ENCODE assay signal across 1 cellular context in the genomic region with DNA sequence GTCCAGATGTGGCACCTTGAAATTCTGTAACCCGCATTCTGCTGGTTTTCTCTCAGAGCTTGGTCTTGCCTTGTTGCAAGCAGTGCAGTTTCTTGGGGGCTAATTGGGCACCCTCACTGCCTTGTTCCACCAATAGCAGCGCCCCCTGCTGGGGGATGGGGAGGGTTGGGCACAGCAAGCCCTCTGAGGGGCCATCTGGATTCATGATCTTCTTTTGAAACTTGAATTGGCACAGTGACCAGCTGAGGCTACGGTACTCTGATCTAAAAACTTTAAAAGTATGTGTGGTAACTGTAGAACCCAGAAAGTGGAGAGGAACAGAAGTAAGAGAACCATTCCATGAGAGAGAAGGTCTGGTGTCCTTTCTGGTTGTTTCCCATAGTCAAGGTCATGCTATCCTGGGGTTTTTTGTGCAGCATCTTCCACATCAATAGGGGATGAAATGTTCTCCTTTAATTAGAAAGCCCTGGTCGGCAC.
A peak's percentile ranks its signal among the peaks of the same experiment; 100 is the strongest.
TF ChIP-seq lines count a peak whose summit lies in the region.

No MANE protein-coding gene starts in this region.

TF ChIP-seq in K562, 482 proteins besides CTCF, POLR2A, EP300 and RAD21 (continued from another document and continues in another):
- TF ChIP-seq, protein P1, sequence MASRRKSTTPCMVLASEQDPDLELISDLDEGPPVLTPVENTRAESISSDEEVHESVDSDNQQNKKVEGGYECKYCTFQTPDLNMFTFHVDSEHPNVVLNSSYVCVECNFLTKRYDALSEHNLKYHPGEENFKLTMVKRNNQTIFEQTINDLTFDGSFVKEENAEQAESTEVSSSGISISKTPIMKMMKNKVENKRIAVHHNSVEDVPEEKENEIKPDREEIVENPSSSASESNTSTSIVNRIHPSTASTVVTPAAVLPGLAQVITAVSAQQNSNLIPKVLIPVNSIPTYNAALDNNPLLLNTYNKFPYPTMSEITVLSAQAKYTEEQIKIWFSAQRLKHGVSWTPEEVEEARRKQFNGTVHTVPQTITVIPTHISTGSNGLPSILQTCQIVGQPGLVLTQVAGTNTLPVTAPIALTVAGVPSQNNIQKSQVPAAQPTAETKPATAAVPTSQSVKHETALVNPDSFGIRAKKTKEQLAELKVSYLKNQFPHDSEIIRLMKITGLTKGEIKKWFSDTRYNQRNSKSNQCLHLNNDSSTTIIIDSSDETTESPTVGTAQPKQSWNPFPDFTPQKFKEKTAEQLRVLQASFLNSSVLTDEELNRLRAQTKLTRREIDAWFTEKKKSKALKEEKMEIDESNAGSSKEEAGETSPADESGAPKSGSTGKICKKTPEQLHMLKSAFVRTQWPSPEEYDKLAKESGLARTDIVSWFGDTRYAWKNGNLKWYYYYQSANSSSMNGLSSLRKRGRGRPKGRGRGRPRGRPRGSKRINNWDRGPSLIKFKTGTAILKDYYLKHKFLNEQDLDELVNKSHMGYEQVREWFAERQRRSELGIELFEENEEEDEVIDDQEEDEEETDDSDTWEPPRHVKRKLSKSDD (conservative IDR thresholded peaks at IDR 0.05; ENCODE audit: low read length): 0 out of 2 replicates have a peak, but pooled peaks have one; percentile 58
- TF ChIP-seq ETV1 (tag; conservative IDR thresholded peaks at IDR 0.05; ENCODE audit: low read depth) (no peak), KLF6 (CRISPR knock-in tag; IDR thresholded peaks at IDR 0.05; ENCODE audit: borderline replicate concordance) (no peak), NFYB (IDR thresholded peaks at IDR 0.05; ENCODE audit: extremely low read depth, insufficient read length) (no peak), COPS2 (conservative IDR thresholded peaks at IDR 0.05) (no peak), GTF2A2 (tag; IDR thresholded peaks at IDR 0.05) (no peak), KAT7 (CRISPR knock-in tag; IDR thresholded peaks at IDR 0.05; ENCODE audit: borderline replicate concordance) (no peak), ZNF124 (CRISPR knock-in tag; IDR thresholded peaks at IDR 0.05) (no peak), FOXJ2 (tag; IDR thresholded peaks at IDR 0.05) (no peak), RB1 (IDR thresholded peaks at IDR 0.05; ENCODE audit: low read depth) (peak; percentile 90), SNIP1 (IDR thresholded peaks at IDR 0.05; ENCODE audit: low read depth) (no peak), MCM3 (IDR thresholded peaks at IDR 0.05) (no peak), PYGO2 (tag; IDR thresholded peaks at IDR 0.05) (peak; percentile 46; the same call in 1 of the 2 replicates), GTF2E2 (tag; IDR thresholded peaks at IDR 0.05) (no peak), ZNF282 (CRISPR knock-in tag; IDR thresholded peaks at IDR 0.05) (no peak), ZNF134 (CRISPR knock-in tag; conservative IDR thresholded peaks at IDR 0.05) (no peak), LCOR (CRISPR knock-in tag; IDR thresholded peaks at IDR 0.05) (no peak), NFE2 (IDR thresholded peaks at IDR 0.05; ENCODE audit: low read depth) (no peak), ASH1L (IDR thresholded peaks at IDR 0.05; ENCODE audit: borderline replicate concordance, low read depth, partially characterized antibody) (no peak), ZNF384 (IDR thresholded peaks at IDR 0.05; ENCODE audit: low read depth, low read length) (no peak), PML (IDR thresholded peaks at IDR 0.05; ENCODE audit: low read length) (no peak), ZNF75A (CRISPR knock-in tag; IDR thresholded peaks at IDR 0.05) (0 out of 2 replicates have a peak, but pooled peaks have one; percentile 32)
- TF ChIP-seq, protein P2, sequence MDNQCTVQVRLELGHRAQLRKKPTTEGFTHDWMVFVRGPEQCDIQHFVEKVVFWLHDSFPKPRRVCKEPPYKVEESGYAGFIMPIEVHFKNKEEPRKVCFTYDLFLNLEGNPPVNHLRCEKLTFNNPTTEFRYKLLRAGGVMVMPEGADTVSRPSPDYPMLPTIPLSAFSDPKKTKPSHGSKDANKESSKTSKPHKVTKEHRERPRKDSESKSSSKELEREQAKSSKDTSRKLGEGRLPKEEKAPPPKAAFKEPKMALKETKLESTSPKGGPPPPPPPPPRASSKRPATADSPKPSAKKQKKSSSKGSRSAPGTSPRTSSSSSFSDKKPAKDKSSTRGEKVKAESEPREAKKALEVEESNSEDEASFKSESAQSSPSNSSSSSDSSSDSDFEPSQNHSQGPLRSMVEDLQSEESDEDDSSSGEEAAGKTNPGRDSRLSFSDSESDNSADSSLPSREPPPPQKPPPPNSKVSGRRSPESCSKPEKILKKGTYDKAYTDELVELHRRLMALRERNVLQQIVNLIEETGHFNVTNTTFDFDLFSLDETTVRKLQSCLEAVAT (IDR thresholded peaks at IDR 0.05): no peak
- TF ChIP-seq, protein P3, sequence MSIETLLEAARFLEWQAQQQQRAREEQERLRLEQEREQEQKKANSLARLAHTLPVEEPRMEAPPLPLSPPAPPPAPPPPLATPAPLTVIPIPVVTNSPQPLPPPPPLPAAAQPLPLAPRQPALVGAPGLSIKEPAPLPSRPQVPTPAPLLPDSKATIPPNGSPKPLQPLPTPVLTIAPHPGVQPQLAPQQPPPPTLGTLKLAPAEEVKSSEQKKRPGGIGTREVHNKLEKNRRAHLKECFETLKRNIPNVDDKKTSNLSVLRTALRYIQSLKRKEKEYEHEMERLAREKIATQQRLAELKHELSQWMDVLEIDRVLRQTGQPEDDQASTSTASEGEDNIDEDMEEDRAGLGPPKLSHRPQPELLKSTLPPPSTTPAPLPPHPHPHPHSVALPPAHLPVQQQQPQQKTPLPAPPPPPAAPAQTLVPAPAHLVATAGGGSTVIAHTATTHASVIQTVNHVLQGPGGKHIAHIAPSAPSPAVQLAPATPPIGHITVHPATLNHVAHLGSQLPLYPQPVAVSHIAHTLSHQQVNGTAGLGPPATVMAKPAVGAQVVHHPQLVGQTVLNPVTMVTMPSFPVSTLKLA (conservative IDR thresholded peaks at IDR 0.05): no peak
- TF ChIP-seq, protein P4, sequence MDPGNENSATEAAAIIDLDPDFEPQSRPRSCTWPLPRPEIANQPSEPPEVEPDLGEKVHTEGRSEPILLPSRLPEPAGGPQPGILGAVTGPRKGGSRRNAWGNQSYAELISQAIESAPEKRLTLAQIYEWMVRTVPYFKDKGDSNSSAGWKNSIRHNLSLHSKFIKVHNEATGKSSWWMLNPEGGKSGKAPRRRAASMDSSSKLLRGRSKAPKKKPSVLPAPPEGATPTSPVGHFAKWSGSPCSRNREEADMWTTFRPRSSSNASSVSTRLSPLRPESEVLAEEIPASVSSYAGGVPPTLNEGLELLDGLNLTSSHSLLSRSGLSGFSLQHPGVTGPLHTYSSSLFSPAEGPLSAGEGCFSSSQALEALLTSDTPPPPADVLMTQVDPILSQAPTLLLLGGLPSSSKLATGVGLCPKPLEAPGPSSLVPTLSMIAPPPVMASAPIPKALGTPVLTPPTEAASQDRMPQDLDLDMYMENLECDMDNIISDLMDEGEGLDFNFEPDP (CRISPR knock-in tag; IDR thresholded peaks at IDR 0.05): peak; percentile 66; the same call in 1 of the 2 replicates
- TF ChIP-seq, protein P5, sequence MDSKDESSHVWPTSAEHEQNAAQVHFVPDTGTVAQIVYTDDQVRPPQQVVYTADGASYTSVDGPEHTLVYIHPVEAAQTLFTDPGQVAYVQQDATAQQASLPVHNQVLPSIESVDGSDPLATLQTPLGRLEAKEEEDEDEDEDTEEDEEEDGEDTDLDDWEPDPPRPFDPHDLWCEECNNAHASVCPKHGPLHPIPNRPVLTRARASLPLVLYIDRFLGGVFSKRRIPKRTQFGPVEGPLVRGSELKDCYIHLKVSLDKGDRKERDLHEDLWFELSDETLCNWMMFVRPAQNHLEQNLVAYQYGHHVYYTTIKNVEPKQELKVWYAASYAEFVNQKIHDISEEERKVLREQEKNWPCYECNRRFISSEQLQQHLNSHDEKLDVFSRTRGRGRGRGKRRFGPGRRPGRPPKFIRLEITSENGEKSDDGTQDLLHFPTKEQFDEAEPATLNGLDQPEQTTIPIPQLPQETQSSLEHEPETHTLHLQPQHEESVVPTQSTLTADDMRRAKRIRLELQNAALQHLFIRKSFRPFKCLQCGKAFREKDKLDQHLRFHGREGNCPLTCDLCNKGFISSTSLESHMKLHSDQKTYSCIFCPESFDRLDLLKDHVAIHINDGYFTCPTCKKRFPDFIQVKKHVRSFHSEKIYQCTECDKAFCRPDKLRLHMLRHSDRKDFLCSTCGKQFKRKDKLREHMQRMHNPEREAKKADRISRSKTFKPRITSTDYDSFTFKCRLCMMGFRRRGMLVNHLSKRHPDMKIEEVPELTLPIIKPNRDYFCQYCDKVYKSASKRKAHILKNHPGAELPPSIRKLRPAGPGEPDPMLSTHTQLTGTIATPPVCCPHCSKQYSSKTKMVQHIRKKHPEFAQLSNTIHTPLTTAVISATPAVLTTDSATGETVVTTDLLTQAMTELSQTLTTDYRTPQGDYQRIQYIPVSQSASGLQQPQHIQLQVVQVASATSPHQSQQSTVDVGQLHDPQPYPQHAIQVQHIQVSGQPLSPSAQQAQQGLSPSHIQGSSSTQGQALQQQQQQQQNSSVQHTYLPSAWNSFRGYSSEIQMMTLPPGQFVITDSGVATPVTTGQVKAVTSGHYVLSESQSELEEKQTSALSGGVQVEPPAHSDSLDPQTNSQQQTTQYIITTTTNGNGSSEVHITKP (IDR thresholded peaks at IDR 0.05; ENCODE audit: partially characterized antibody): peak; percentile 8
- TF ChIP-seq, protein P6, sequence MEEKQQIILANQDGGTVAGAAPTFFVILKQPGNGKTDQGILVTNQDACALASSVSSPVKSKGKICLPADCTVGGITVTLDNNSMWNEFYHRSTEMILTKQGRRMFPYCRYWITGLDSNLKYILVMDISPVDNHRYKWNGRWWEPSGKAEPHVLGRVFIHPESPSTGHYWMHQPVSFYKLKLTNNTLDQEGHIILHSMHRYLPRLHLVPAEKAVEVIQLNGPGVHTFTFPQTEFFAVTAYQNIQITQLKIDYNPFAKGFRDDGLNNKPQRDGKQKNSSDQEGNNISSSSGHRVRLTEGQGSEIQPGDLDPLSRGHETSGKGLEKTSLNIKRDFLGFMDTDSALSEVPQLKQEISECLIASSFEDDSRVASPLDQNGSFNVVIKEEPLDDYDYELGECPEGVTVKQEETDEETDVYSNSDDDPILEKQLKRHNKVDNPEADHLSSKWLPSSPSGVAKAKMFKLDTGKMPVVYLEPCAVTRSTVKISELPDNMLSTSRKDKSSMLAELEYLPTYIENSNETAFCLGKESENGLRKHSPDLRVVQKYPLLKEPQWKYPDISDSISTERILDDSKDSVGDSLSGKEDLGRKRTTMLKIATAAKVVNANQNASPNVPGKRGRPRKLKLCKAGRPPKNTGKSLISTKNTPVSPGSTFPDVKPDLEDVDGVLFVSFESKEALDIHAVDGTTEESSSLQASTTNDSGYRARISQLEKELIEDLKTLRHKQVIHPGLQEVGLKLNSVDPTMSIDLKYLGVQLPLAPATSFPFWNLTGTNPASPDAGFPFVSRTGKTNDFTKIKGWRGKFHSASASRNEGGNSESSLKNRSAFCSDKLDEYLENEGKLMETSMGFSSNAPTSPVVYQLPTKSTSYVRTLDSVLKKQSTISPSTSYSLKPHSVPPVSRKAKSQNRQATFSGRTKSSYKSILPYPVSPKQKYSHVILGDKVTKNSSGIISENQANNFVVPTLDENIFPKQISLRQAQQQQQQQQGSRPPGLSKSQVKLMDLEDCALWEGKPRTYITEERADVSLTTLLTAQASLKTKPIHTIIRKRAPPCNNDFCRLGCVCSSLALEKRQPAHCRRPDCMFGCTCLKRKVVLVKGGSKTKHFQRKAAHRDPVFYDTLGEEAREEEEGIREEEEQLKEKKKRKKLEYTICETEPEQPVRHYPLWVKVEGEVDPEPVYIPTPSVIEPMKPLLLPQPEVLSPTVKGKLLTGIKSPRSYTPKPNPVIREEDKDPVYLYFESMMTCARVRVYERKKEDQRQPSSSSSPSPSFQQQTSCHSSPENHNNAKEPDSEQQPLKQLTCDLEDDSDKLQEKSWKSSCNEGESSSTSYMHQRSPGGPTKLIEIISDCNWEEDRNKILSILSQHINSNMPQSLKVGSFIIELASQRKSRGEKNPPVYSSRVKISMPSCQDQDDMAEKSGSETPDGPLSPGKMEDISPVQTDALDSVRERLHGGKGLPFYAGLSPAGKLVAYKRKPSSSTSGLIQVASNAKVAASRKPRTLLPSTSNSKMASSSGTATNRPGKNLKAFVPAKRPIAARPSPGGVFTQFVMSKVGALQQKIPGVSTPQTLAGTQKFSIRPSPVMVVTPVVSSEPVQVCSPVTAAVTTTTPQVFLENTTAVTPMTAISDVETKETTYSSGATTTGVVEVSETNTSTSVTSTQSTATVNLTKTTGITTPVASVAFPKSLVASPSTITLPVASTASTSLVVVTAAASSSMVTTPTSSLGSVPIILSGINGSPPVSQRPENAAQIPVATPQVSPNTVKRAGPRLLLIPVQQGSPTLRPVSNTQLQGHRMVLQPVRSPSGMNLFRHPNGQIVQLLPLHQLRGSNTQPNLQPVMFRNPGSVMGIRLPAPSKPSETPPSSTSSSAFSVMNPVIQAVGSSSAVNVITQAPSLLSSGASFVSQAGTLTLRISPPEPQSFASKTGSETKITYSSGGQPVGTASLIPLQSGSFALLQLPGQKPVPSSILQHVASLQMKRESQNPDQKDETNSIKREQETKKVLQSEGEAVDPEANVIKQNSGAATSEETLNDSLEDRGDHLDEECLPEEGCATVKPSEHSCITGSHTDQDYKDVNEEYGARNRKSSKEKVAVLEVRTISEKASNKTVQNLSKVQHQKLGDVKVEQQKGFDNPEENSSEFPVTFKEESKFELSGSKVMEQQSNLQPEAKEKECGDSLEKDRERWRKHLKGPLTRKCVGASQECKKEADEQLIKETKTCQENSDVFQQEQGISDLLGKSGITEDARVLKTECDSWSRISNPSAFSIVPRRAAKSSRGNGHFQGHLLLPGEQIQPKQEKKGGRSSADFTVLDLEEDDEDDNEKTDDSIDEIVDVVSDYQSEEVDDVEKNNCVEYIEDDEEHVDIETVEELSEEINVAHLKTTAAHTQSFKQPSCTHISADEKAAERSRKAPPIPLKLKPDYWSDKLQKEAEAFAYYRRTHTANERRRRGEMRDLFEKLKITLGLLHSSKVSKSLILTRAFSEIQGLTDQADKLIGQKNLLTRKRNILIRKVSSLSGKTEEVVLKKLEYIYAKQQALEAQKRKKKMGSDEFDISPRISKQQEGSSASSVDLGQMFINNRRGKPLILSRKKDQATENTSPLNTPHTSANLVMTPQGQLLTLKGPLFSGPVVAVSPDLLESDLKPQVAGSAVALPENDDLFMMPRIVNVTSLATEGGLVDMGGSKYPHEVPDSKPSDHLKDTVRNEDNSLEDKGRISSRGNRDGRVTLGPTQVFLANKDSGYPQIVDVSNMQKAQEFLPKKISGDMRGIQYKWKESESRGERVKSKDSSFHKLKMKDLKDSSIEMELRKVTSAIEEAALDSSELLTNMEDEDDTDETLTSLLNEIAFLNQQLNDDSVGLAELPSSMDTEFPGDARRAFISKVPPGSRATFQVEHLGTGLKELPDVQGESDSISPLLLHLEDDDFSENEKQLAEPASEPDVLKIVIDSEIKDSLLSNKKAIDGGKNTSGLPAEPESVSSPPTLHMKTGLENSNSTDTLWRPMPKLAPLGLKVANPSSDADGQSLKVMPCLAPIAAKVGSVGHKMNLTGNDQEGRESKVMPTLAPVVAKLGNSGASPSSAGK (IDR thresholded peaks at IDR 0.05): no peak
